In genomic region chr20:59560588-59561227, GRCh38 we compare ENCODE assay signal across 8 cellular contexts. TPM values are rescaled to one million over a fixed set of nuclear protein-coding genes. Genes with fewer than 3 reads are reported as not detected.
DNase-seq lines count a peak whose midpoint lies in the region; TF ChIP-seq lines count a peak whose summit lies in the region.

No MANE protein-coding gene starts in this region.

- H3K27me3 ChIP-seq in A673 (replicated peaks; ENCODE audit: insufficient read depth, low read depth, low read length, poor library complexity) = peaks cover 6% of the 10 kb centered on the region
- no peaks in the 10 kb centered on the region for H3K27me3 ChIP-seq in SK-N-SH (ENCODE audit: insufficient read depth)
- no peaks in the 10 kb centered on the region for H3K27me3 ChIP-seq in right atrium auricular region
- H3K27me3 ChIP-seq in sigmoid colon = peaks cover 0 to 6% (median 0%) of the 10 kb centered on the region in 3 donors

- H3K9me3 ChIP-seq in A673 (ENCODE audit: low read depth, low read length, poor library complexity, severe bottlenecking) (no peaks in the 10 kb centered on the region), SK-N-SH (no peaks in the 10 kb centered on the region; the same call in 1 of the 2 replicates), right atrium auricular region (no peaks in the 10 kb centered on the region), sigmoid colon (no peaks in the 10 kb centered on the region)

- TF ChIP-seq EP300 in SK-N-SH (IDR thresholded peaks at IDR 0.05; ENCODE audit: borderline replicate concordance in 1 of 2, low read depth in 1 of 2, low read length in 1 of 2) (no peak), sigmoid colon (IDR thresholded peaks at IDR 0.05) (no peak)

- no peaks in the 10 kb centered on the region for H3F3A ChIP-seq in SK-N-SH (replicated peaks; ENCODE audit: insufficient read depth)

- H4K20me1 ChIP-seq in SK-N-SH (ENCODE audit: insufficient read depth) = no peaks in the 10 kb centered on the region

- no TSS peak for BruUV-seq in A673 (replicated peaks; lab: Mats Ljungman, UMichigan)

- no peak for TF ChIP-seq POLR2A in sigmoid colon (IDR thresholded peaks at IDR 0.05)

- CTCF ChIA-PET in A673 (lab: Charles Lee) = interaction anchor here (0.6 to 0.9 kb wide), 3 partner anchors 10 to 872 kb away, joined by 3 to 4 read pairs (median 3); no protein-coding TSS in a partner anchor
- CTCF ChIA-PET in SK-N-SH (lab: Yijun Ruan, JAX) = interaction anchor here (0.6 to 6.5 kb wide), 34 partner anchors 9 to 935 kb away, joined by 3 to 107 read pairs (median 4); no protein-coding TSS in a partner anchor

- H3K79me2 ChIP-seq in SK-N-SH (ENCODE audit: insufficient read depth) = no peaks in the 10 kb centered on the region

- H3K36me3 ChIP-seq in A673 (ENCODE audit: insufficient read depth, low read length, poor library complexity, severe bottlenecking) (no peaks in the 10 kb centered on the region), SK-N-SH (replicated peaks in 1 of 2; ENCODE audit: control insufficient read depth in 1 of 2, insufficient read depth in 2 of 2, low read length in 1 of 2) (no peaks in the 10 kb centered on the region), right atrium auricular region (no peaks in the 10 kb centered on the region), sigmoid colon (no peaks in the 10 kb centered on the region)

- intact Hi-C loops in A673 (cut with micrococcal nuclease; ENCODE audit: unreplicated experiment) = no loop called here
- intact Hi-C loops in sigmoid colon (cut with DNase I) = no loop called here

- H3K27ac ChIP-seq in A673 (ENCODE audit: low read depth, low read length, poor library complexity, severe bottlenecking) (no peak overlapping the region), SK-N-SH (ENCODE audit: low read depth in 2 of 2, low read length in 1 of 2) (no peak overlapping the region), right atrium auricular region (no peak overlapping the region), sigmoid colon (no peak overlapping the region)

- H3K4me3 ChIP-seq in A673 (ENCODE audit: low read depth, low read length, poor library complexity, severe bottlenecking) = no peak overlapping the region
- H3K4me3 ChIP-seq in SK-N-SH (ENCODE audit: low read depth in 2 of 2, low read length in 1 of 2) = no peak overlapping the region
- H3K4me3 ChIP-seq in right atrium auricular region = no peak overlapping the region
- no peak overlapping the region for H3K4me3 ChIP-seq in sigmoid colon

- H3K9ac ChIP-seq in SK-N-SH = no peak overlapping the region

- peak; percentile 68 for TF ChIP-seq CTCF in A673 (conservative IDR thresholded peaks at IDR 0.05; ENCODE audit: low read depth, low read length)
- peak; percentile 28 for TF ChIP-seq CTCF in GM13976 (IDR thresholded peaks at IDR 0.05; ENCODE audit: borderline replicate concordance, control extremely low read depth, extremely low read depth, insufficient read depth, missing control alignments)
- TF ChIP-seq CTCF in SK-N-SH (IDR thresholded peaks at IDR 0.05) = peak; percentile 64
- TF ChIP-seq CTCF in right atrium auricular region (IDR thresholded peaks at IDR 0.05) = peak; percentile 30 to 63
- peak in 2 of 4 experiments; percentile 9 to 21 for TF ChIP-seq CTCF in sigmoid colon (IDR thresholded peaks at IDR 0.05)

- POLR2A ChIA-PET in A673 (lab: Charles Lee; ENCODE audit: low non-redundant PET) = no interaction called here
- POLR2A ChIA-PET in SK-N-SH (lab: Yijun Ruan, JAX) = no interaction called here

- in situ Hi-C loops in GM13976 (cut with MboI; ENCODE audit: low sequenced_read_pairs, unreplicated experiment) = no loop called here

- no peak overlapping the region for H2AFZ ChIP-seq in SK-N-SH (ENCODE audit: low read depth)

- peak; percentile 50 for DNase-seq in A673 (ENCODE audit: low spot score)
- peak; percentile 66 for DNase-seq in GM13976 (ENCODE audit: low spot score)
- peak; percentile 76 for DNase-seq in SK-N-SH
- DNase-seq in right atrium auricular region (ENCODE audit: low spot score) = no peak
- DNase-seq in activated T-cell treated with anti-CD3 and anti-CD28 coated beads, Interleukin-2, amount 50 U/mL, for 1 hour = no peak
- DNase-seq in sigmoid colon = no peak
- DNase-seq in mucosa of gallbladder (ENCODE audit: low spot score) = no peak
- DNase-seq in activated CD4-positive, alpha-beta T cell treated with anti-CD3 and anti-CD28 coated beads, Interleukin-2, amount 50 U/mL, for 4 hours = no peak

- 5% methylated on average over 7 of the region's 7 CpGs for WGBS in SK-N-SH (ENCODE audit: low lambda C conversion rate)
- WGBS in sigmoid colon, 2 donors = 35 to 40% methylated on average over 7 of the region's 7 CpGs

- peak; percentile 20; the same call in 1 of the 2 replicates for TF ChIP-seq RAD21 in SK-N-SH (IDR thresholded peaks at IDR 0.05; ENCODE audit: low read length)

- H3K4me2 ChIP-seq in SK-N-SH = no peak overlapping the region

- H3K4me1 ChIP-seq in A673 (ENCODE audit: insufficient read depth, low read length, poor library complexity, severe bottlenecking) (no peaks in the 10 kb centered on the region), SK-N-SH (ENCODE audit: control insufficient read depth in 1 of 2, insufficient read depth in 2 of 2, low read depth in 1 of 2, low read length in 1 of 2) (peaks cover 0 to 7% of the 10 kb centered on the region in 2 experiments; a peak in 1 of 4 replicates), right atrium auricular region (no peaks in the 10 kb centered on the region), sigmoid colon (no peaks in the 10 kb centered on the region)

- H3K9me2 ChIP-seq in SK-N-SH = no peaks in the 10 kb centered on the region

TF ChIP-seq in SK-N-SH, 30 proteins besides CTCF, POLR2A, EP300 and RAD21:
- TF ChIP-seq, protein P1, sequence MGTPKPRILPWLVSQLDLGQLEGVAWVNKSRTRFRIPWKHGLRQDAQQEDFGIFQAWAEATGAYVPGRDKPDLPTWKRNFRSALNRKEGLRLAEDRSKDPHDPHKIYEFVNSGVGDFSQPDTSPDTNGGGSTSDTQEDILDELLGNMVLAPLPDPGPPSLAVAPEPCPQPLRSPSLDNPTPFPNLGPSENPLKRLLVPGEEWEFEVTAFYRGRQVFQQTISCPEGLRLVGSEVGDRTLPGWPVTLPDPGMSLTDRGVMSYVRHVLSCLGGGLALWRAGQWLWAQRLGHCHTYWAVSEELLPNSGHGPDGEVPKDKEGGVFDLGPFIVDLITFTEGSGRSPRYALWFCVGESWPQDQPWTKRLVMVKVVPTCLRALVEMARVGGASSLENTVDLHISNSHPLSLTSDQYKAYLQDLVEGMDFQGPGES (IDR thresholded peaks at IDR 0.05; ENCODE audit: low read depth, low read length) = no peak
- TF ChIP-seq POLR2AphosphoS5 (IDR thresholded peaks at IDR 0.05; ENCODE audit: low read depth, low read length) (no peak), YY1 (IDR thresholded peaks at IDR 0.05; ENCODE audit: low read depth) (no peak), NFIC (IDR thresholded peaks at IDR 0.05; ENCODE audit: borderline replicate concordance) (no peak), PBX3 (IDR thresholded peaks at IDR 0.05) (no peak), RCOR1 (IDR thresholded peaks at IDR 0.05; ENCODE audit: low read length) (no peak), JUND (IDR thresholded peaks at IDR 0.05) (no peak), GATA2 (CRISPR knock-in tag; IDR thresholded peaks at IDR 0.05) (no peak), EZH2phosphoT487 (IDR thresholded peaks at IDR 0.05; ENCODE audit: borderline replicate concordance, low read depth) (no peak), TCF12 (IDR thresholded peaks at IDR 0.05) (no peak), SMC3 (IDR thresholded peaks at IDR 0.05; ENCODE audit: low read depth, low read length) (no peak), FOXM1 (IDR thresholded peaks at IDR 0.05; ENCODE audit: low read depth) (no peak), TEAD4 (IDR thresholded peaks at IDR 0.05; ENCODE audit: borderline replicate concordance, insufficient read depth) (no peak), USF2 (IDR thresholded peaks at IDR 0.05; ENCODE audit: borderline replicate concordance, low read depth, low read length) (no peak), TAF1 (IDR thresholded peaks at IDR 0.05; ENCODE audit: borderline replicate concordance, low read depth, low read length) (no peak), SIN3A (IDR thresholded peaks at IDR 0.05; ENCODE audit: borderline replicate concordance, low read depth, low read length) (no peak)

RNA-seq across cellular contexts. Expression of gene PHACTR3, which starts 43.6 kb away (rescaled TPM):
- total RNA-seq in A673 (2021) (0.17 and 0.59 TPM in 2 replicates), right atrium auricular region (10 to 100 TPM in 1 of 2 donors, under 1 TPM in 1; 0.86 to 24.2 TPM), sigmoid colon (1 to 10 TPM in 1 of 4 donors, under 1 TPM in 3; 0.28 to 1.4 (median 0.57) TPM), mucosa of gallbladder (6.9 TPM)
- polyA plus RNA-seq in SK-N-SH (2012; rRNA removed) (0.10 and 0.18 TPM in 2 replicates), sigmoid colon (1 to 10 TPM in 2 of 3 donors, under 1 TPM in 1; under 0.01 to 1.5 (median 1.4) TPM)
- 0.19 and 0.28 TPM in 2 replicates for polyA plus RNA-seq in SK-N-SH (2012; cell fraction: cytosol; rRNA removed)
- polyA plus RNA-seq in SK-N-SH (2012; cell fraction: nucleus; rRNA removed) = 0.05 and 0.10 TPM in 2 replicates

Comparison
In these comparisons a context has a peak if more than half of its experiments do, and no peak if none do; other contexts are left out.
1. DNase-seq: peak in A673 (single experiment), GM13976 (single experiment) and SK-N-SH (single experiment); none in right atrium auricular region (single experiment), activated T-cell treated with anti-CD3 and anti-CD28 coated beads, Interleukin-2, amount 50 U/mL, for 1 hour (single experiment), sigmoid colon (single experiment), mucosa of gallbladder (single experiment) and activated CD4-positive, alpha-beta T cell treated with anti-CD3 and anti-CD28 coated beads, Interleukin-2, amount 50 U/mL, for 4 hours (0 of 2).